Comparison of ENCODE assay signal across 1 cellular context in the genomic region with DNA sequence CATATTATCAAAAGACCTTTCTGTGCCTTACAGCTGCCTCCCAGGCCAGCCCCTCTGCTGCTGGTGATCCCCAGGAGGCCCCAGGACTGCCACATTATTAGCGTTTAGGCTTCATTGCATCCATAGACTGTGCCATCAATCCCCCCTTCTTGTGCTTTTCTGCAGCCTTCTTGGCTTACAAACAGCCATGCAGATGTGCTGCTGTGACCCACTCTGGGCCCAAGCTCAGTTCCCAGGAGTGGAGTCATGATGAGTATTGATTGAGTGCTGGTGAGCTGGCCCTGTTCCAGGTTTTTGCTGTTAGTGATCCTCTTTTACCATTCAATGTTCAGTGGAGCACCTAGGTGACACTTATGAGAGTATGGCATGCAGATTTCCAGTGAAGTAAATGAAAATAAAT.
TF ChIP-seq lines count a peak whose summit lies in the region.

No MANE protein-coding gene starts in this region.

TF ChIP-seq in SK-N-SH, 30 proteins besides CTCF, POLR2A, EP300 and RAD21 (continued from another document):
- TF ChIP-seq USF2 (IDR thresholded peaks at IDR 0.05; ENCODE audit: borderline replicate concordance, low read depth, low read length) (no peak), EZH2phosphoT487 (IDR thresholded peaks at IDR 0.05; ENCODE audit: borderline replicate concordance, low read depth) (no peak), NFIC (IDR thresholded peaks at IDR 0.05; ENCODE audit: borderline replicate concordance) (no peak), REST (IDR thresholded peaks at IDR 0.05; ENCODE audit: low read depth, low read length) (no peak), RXRA (IDR thresholded peaks at IDR 0.05; ENCODE audit: borderline replicate concordance, low read depth) (no peak), MEF2A (IDR thresholded peaks at IDR 0.05; ENCODE audit: borderline replicate concordance, low read depth) (no peak), JUND (IDR thresholded peaks at IDR 0.05) (no peak)
